Comparison of ENCODE assay signal across 10 cellular contexts in genomic region chr9:124415852-124416484, GRCh38. TPM values are rescaled to one million over a fixed set of nuclear protein-coding genes. Genes with fewer than 3 reads are reported as not detected.
DNase-seq lines count a peak whose midpoint lies in the region; ATAC-seq and TF ChIP-seq lines count a peak whose summit lies in the region.
"Had no signal": no experiment of that assay in that cellular context is flagged by ENCODE, and none has a peak within 500 bp of the region (broad histone marks: within the 10 kb centered on the region; RNA-seq: fewer than 3 reads in every experiment).

No MANE protein-coding gene starts in this region.

- H3K4me3 ChIP-seq in SK-N-SH (ENCODE audit: low read depth in 2 of 2, low read length in 1 of 2) = peak overlapping the region; percentile 94 to 99; a peak in 1 of 4 replicates
- peak overlapping the region; percentile 73 for H3K4me3 ChIP-seq in RWPE2 (ENCODE audit: severe bottlenecking)
- peak overlapping the region; percentile 99 for H3K4me3 ChIP-seq in fibroblast of villous mesenchyme (ENCODE audit: low read depth, low read length)
- H3K4me3 ChIP-seq in spleen = peak overlapping the region in 5 of 8 donors; percentile 89 to 97 (median 91)

- TF ChIP-seq EP300 in SK-N-SH (IDR thresholded peaks at IDR 0.05; ENCODE audit: borderline replicate concordance in 1 of 2, low read depth in 1 of 2, low read length in 1 of 2) = no peak

- H3K27me3 ChIP-seq in SK-N-SH (ENCODE audit: insufficient read depth) = no peaks in the 10 kb centered on the region
- no peaks in the 10 kb centered on the region for H3K27me3 ChIP-seq in RWPE2 (ENCODE audit: insufficient read depth, poor library complexity, severe bottlenecking)
- H3K27me3 ChIP-seq in spleen (replicated peaks in 1 of 7) = no peaks in the 10 kb centered on the region

- H3K4me2 ChIP-seq in SK-N-SH = no peak overlapping the region

- intact Hi-C loops in spleen (cut with DNase I; ENCODE audit: low total_unique reads) = no loop called here

- TF ChIP-seq RAD21 in SK-N-SH (IDR thresholded peaks at IDR 0.05; ENCODE audit: low read length) = no peak

- no peak overlapping the region for H2AFZ ChIP-seq in SK-N-SH (ENCODE audit: low read depth)

- CTCF ChIA-PET in SK-N-SH (lab: Yijun Ruan, JAX) = interaction anchor here (0.7 to 7.4 kb wide), 3 partner anchors 19 to 142 kb away, joined by 3 to 173 read pairs (median 5); no protein-coding TSS in a partner anchor

- ATAC-seq in SK-N-SH treated with all-trans-retinoic acid at 6 μM for 48 hours (no peak), RWPE2 (ENCODE audit: low read depth) (no peak)

- H3K36me3 ChIP-seq in SK-N-SH (replicated peaks in 1 of 2; ENCODE audit: control insufficient read depth in 1 of 2, insufficient read depth in 2 of 2, low read length in 1 of 2) (peaks cover 29 to 32% of the 10 kb centered on the region in 2 experiments), RWPE2 (ENCODE audit: low read depth) (peaks cover 39% of the 10 kb centered on the region), spleen (peaks cover 0 to 36% (median 31%) of the 10 kb centered on the region in 6 donors)

- peaks cover 11 to 30% of the 10 kb centered on the region in 2 experiments for H3K4me1 ChIP-seq in SK-N-SH (ENCODE audit: control insufficient read depth in 1 of 2, insufficient read depth in 2 of 2, low read depth in 1 of 2, low read length in 1 of 2)
- H3K4me1 ChIP-seq in RWPE2 (ENCODE audit: insufficient read depth, poor library complexity, severe bottlenecking) = peaks cover 30% of the 10 kb centered on the region
- peaks cover 18 to 63% (median 38%) of the 10 kb centered on the region in 6 donors for H3K4me1 ChIP-seq in spleen

- POLR2A ChIA-PET in SK-N-SH (lab: Yijun Ruan, JAX) = no interaction called here

- peaks cover 31% of the 10 kb centered on the region for H3F3A ChIP-seq in SK-N-SH (replicated peaks; ENCODE audit: insufficient read depth)

- H3K79me2 ChIP-seq in SK-N-SH (ENCODE audit: insufficient read depth) = peaks cover 30% of the 10 kb centered on the region

- DNase-seq in SK-N-SH (no peak), RWPE2 (ENCODE audit: low spot score) (no peak), fibroblast of villous mesenchyme (ENCODE audit: low read depth) (no peak), spleen (no peak), cerebellar cortex (ENCODE audit: low spot score) (no peak), DMS79 treated with DMSO at 0.1 percent for 48 hours (lab: John Stamatoyannopoulos, UW) (no peak), LoVo (ENCODE audit: low spot score) (no peak)

- H3K9me3 ChIP-seq in SK-N-SH (no peaks in the 10 kb centered on the region), RWPE2 (ENCODE audit: severe bottlenecking) (no peaks in the 10 kb centered on the region), spleen (peaks cover 0 to 5% (median 0%) of the 10 kb centered on the region in 8 donors)

- TF ChIP-seq POLR2A in spleen (IDR thresholded peaks at IDR 0.05) = no peak

- H3K9ac ChIP-seq in SK-N-SH = no peak overlapping the region

- H3K27ac ChIP-seq in SK-N-SH (ENCODE audit: low read depth in 2 of 2, low read length in 1 of 2) (no peak overlapping the region), RWPE2 (ENCODE audit: poor library complexity, severe bottlenecking) (no peak overlapping the region), spleen (peak overlapping the region in 5 of 8 donors; percentile 60 to 84 (median 76))

- H3K9me2 ChIP-seq in SK-N-SH = no peaks in the 10 kb centered on the region

- WGBS in SK-N-SH (ENCODE audit: low lambda C conversion rate) = 87% methylated on average over 17 of the region's 17 CpGs
- WGBS in spleen, 5 donors = 81 to 87% (median 85%) methylated on average over 17 of the region's 17 CpGs

- H4K20me1 ChIP-seq in SK-N-SH (ENCODE audit: insufficient read depth) = no peaks in the 10 kb centered on the region

- TF ChIP-seq CTCF in SK-N-SH (IDR thresholded peaks at IDR 0.05) (no peak), RWPE2 (IDR thresholded peaks at IDR 0.05; ENCODE audit: poor library complexity, severe bottlenecking) (no peak), fibroblast of villous mesenchyme (IDR thresholded peaks at IDR 0.05; ENCODE audit: insufficient read depth, low read depth, low read length) (no peak), spleen (IDR thresholded peaks at IDR 0.05 in 8 of 11, conservative IDR thresholded peaks at IDR 0.05 in 3 of 11) (no peak)

TF ChIP-seq in SK-N-SH, 30 proteins besides CTCF, POLR2A, EP300 and RAD21:
- no peak for TF ChIP-seq YY1 (IDR thresholded peaks at IDR 0.05; ENCODE audit: low read depth)
- TF ChIP-seq TAF1 (IDR thresholded peaks at IDR 0.05; ENCODE audit: borderline replicate concordance, low read depth, low read length) = no peak
- no peak for TF ChIP-seq ELF1 (IDR thresholded peaks at IDR 0.05)
- no peak for TF ChIP-seq MEF2A (IDR thresholded peaks at IDR 0.05; ENCODE audit: borderline replicate concordance, low read depth)
- TF ChIP-seq TEAD4 (IDR thresholded peaks at IDR 0.05; ENCODE audit: borderline replicate concordance, insufficient read depth) = no peak
- TF ChIP-seq EZH2phosphoT487 (IDR thresholded peaks at IDR 0.05; ENCODE audit: borderline replicate concordance, low read depth) = no peak

TF ChIP-seq in SK-N-SH treated with all-trans-retinoic acid at 6 μM for 48 hours, 23 proteins besides CTCF, POLR2A, EP300 and RAD21:
- TF ChIP-seq TCF4 (CRISPR knock-in tag; IDR thresholded peaks at IDR 0.05; ENCODE audit: borderline replicate concordance) (no peak), CSDC2 (CRISPR knock-in tag; IDR thresholded peaks at IDR 0.05) (no peak), ZNF70 (CRISPR knock-in tag; IDR thresholded peaks at IDR 0.05) (no peak), CREB5 (CRISPR knock-in tag; IDR thresholded peaks at IDR 0.05; ENCODE audit: low read depth) (no peak), ZC3H10 (CRISPR knock-in tag; IDR thresholded peaks at IDR 0.05) (no peak)

RNA-seq across cellular contexts. Expression of gene PSMB7, which starts 0.7 kb away (rescaled TPM):
- polyA plus RNA-seq in SK-N-SH (2012; rRNA removed) (357 and 484 TPM in 2 replicates), spleen (100 to 1,000 TPM; 113 to 143 (median 115) TPM)
- 361 and 420 TPM in 2 replicates for polyA plus RNA-seq in SK-N-SH (2012; cell fraction: cytosol; rRNA removed)
- 150 and 232 TPM in 2 replicates for polyA plus RNA-seq in SK-N-SH (2012; cell fraction: nucleus; rRNA removed)
- total RNA-seq in fibroblast of villous mesenchyme (133 and 143 TPM in 2 replicates), spleen (100 to 1,000 TPM in 3 of 7 donors, 10 to 100 TPM in 4; 71.3 to 123 (median 82.6) TPM)

RNA-seq across cellular contexts. Expression of gene ADGRD2, which starts 34.3 kb away (rescaled TPM):
- 0.05 and 0.10 TPM in 2 replicates for polyA plus RNA-seq in SK-N-SH (2012; rRNA removed)
- polyA plus RNA-seq in SK-N-SH (2012; cell fraction: cytosol; rRNA removed) = not detected in 2 replicates
- 0.11 and 0.31 TPM in 2 replicates for polyA plus RNA-seq in SK-N-SH (2012; cell fraction: nucleus; rRNA removed)
- total RNA-seq in fibroblast of villous mesenchyme = not detected in 2 replicates
- total RNA-seq in spleen = under 1 TPM in 4 of 7 donors, not detected in 3; 0.18 to 0.50 (median 0.33) TPM
- polyA plus RNA-seq in spleen = under 1 TPM in 1 of 3 donors, not detected in 2; 0.15 TPM
- total RNA-seq: NCI-H460, renal cortical epithelial cell had no signal

Comparison
In these comparisons a context has a peak if more than half of its experiments do, and no peak if none do; other contexts are left out.
1. H3K27ac ChIP-seq: peak in spleen (5 of 8); none in SK-N-SH (0 of 2) and RWPE2 (single experiment).
2. Peak in every context shown above with its lines, with median percentiles within 50 percentile points of each other: H3K4me3 ChIP-seq.